8 cellular contexts compared by ENCODE assay signal in the genomic region with DNA sequence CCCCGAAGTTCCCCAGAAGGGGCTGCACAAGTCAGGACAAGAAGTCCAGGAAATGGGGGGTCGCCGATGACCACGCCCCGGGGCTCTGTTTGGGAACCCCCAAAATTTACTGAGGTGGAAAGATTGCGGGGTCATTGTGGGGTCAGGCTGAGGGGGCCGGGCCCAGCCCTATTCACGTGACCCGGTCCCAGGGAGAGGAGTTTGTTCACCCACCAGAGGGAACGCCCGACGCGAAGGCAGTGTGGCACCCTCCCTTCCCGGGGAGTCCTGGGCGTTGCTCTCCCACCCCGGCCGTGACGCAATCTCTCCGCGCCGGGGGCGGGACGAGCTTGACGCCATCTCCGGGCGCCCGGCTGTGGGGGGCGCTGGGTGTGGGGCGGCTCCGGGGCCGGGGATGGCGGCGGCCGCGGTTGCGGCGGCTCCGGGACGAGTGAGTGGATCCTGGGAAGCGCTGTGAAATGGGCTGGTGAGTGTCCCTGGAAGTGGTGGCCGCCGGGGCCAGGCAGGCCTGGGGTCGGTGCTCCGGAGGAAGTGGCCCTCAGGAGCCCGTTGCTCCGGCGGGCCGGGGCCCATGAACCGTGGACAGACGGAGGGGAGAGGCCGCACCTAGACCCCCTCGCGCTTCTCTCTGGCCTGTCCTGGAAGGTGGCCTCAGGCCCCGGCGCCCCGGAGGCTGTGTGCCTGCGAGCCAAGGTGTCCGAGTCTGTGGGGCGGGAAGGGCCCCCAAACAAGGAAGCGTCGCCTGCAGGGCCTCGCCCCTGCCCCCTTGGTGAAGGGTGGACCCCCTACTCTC. TPM values are rescaled to one million over a fixed set of nuclear protein-coding genes. Genes with fewer than 3 reads are reported as not detected.
A peak's percentile ranks its signal among the peaks of the same experiment; 100 is the strongest.
DNase-seq lines count a peak whose midpoint lies in the region; ATAC-seq, FAIRE-seq and TF ChIP-seq lines count a peak whose summit lies in the region.

A gene with protein sequence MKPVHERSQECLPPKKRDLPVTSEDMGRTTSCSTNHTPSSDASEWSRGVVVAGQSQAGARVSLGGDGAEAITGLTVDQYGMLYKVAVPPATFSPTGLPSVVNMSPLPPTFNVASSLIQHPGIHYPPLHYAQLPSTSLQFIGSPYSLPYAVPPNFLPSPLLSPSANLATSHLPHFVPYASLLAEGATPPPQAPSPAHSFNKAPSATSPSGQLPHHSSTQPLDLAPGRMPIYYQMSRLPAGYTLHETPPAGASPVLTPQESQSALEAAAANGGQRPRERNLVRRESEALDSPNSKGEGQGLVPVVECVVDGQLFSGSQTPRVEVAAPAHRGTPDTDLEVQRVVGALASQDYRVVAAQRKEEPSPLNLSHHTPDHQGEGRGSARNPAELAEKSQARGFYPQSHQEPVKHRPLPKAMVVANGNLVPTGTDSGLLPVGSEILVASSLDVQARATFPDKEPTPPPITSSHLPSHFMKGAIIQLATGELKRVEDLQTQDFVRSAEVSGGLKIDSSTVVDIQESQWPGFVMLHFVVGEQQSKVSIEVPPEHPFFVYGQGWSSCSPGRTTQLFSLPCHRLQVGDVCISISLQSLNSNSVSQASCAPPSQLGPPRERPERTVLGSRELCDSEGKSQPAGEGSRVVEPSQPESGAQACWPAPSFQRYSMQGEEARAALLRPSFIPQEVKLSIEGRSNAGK (plus strand): TSS at position 338 of the 793 bp plus-strand sequence. CDS start 3,765 bp downstream, outside the sequence.

- peaks cover 29% of the 10 kb centered on the region for H3K36me3 ChIP-seq in iPS-20b (ENCODE audit: insufficient read depth, low read depth, low read length)

- POLR2A ChIA-PET in A549 (lab: Yijun Ruan, JAX) = interaction anchor here (1.0 to 1.5 kb wide), 2 partner anchors 37 to 49 kb away, joined by 4 to 5 read pairs; partner anchors contain the start of gene AP1G1

- ATAC-seq in A549 (peak; percentile 97), GM18858 (IDR thresholded peaks at IDR 0.05; ENCODE audit: unreplicated experiment) (peak; percentile 54), HG03066 (IDR thresholded peaks at IDR 0.05; ENCODE audit: low read depth, unreplicated experiment) (peak; percentile 51)

- CTCF ChIA-PET in A549 (lab: Yijun Ruan, JAX) = interaction anchor here (1.2 kb wide), 1 partner anchor 116 kb away, joined by 3 read pairs; no protein-coding TSS in a partner anchor

- H3K27ac ChIP-seq in A549 = peak within 1 kb of the TSS; percentile 96 to 99
- H3K27ac ChIP-seq in VCaP = peak within 1 kb of the TSS; percentile 69; the same call in 1 of the 2 replicates
- H3K27ac ChIP-seq in iPS-20b (ENCODE audit: low read length) = peak within 1 kb of the TSS; percentile 99
- peak within 1 kb of the TSS; percentile 73 to 100 (median 93) for H3K27ac ChIP-seq in skin epidermis

- H3K4me1 ChIP-seq in A549 = peaks cover 7% of the 10 kb centered on the region
- H3K4me1 ChIP-seq in iPS-20b (ENCODE audit: insufficient read depth, low read length) = peaks cover 3% of the 10 kb centered on the region; the same call in 1 of the 2 replicates

- FAIRE-seq in A549 (lab: Jason Lieb, UNC) = no peak

- DNase-seq in A549 (ENCODE audit: low read depth in 1 of 2, low spot score in 1 of 2) (peak; percentile 94 to 97), NCI-H2171 treated with DMSO at 0.1 percent for 48 hours (lab: John Stamatoyannopoulos, UW) (peak; percentile 89), T47D (ENCODE audit: low read depth in 1 of 2, low spot score in 1 of 2) (peak; percentile 91 to 96)

- peak; percentile 92 for TF ChIP-seq POLR2A in A549 (IDR thresholded peaks at IDR 0.05; ENCODE audit: low read length)

- TF ChIP-seq EP300 in A549 (IDR thresholded peaks at IDR 0.05) = no peak

- H3K9me3 ChIP-seq in A549 (no peaks in the 10 kb centered on the region), iPS-20b (ENCODE audit: insufficient read depth, low read depth, low read length) (no peaks in the 10 kb centered on the region)

- under 1% methylated on average over 19 of the region's 62 CpGs for WGBS in A549 (ENCODE audit: missing lambda C conversion rate)

- peak within 1 kb of the TSS; percentile 99 for H3K4me2 ChIP-seq in A549

- peak within 1 kb of the TSS; percentile 99 for H3K4me3 ChIP-seq in A549
- H3K4me3 ChIP-seq in iPS-20b (ENCODE audit: low read length) = peak within 1 kb of the TSS; percentile 98
- peak within 1 kb of the TSS; percentile 82 to 100 (median 90) for H3K4me3 ChIP-seq in skin epidermis

- TF ChIP-seq CTCF in A549 (IDR thresholded peaks at IDR 0.05) (no peak), VCaP (conservative IDR thresholded peaks at IDR 0.05) (no peak)

- in situ Hi-C loops in T47D (cut with HindIII; ENCODE audit: low pct_unique_long_range_greater_than_20kb, low sequenced_read_pairs) = no loop called here

- H3K9ac ChIP-seq in iPS-20b (ENCODE audit: low read depth, low read length) = peak within 1 kb of the TSS; percentile 94

- peak in 1 of 2 experiments; percentile 29; a peak in 1 of 5 replicates for TF ChIP-seq RAD21 in A549 (conservative IDR thresholded peaks at IDR 0.05 in 1 of 2, IDR thresholded peaks at IDR 0.05 in 1 of 2)

- no peaks in the 10 kb centered on the region for H3K27me3 ChIP-seq in iPS-20b (ENCODE audit: insufficient read depth, low read length)

TF ChIP-seq in A549, 52 proteins besides CTCF, POLR2A, EP300 and RAD21 (continues in another document):
- TF ChIP-seq, protein P1, sequence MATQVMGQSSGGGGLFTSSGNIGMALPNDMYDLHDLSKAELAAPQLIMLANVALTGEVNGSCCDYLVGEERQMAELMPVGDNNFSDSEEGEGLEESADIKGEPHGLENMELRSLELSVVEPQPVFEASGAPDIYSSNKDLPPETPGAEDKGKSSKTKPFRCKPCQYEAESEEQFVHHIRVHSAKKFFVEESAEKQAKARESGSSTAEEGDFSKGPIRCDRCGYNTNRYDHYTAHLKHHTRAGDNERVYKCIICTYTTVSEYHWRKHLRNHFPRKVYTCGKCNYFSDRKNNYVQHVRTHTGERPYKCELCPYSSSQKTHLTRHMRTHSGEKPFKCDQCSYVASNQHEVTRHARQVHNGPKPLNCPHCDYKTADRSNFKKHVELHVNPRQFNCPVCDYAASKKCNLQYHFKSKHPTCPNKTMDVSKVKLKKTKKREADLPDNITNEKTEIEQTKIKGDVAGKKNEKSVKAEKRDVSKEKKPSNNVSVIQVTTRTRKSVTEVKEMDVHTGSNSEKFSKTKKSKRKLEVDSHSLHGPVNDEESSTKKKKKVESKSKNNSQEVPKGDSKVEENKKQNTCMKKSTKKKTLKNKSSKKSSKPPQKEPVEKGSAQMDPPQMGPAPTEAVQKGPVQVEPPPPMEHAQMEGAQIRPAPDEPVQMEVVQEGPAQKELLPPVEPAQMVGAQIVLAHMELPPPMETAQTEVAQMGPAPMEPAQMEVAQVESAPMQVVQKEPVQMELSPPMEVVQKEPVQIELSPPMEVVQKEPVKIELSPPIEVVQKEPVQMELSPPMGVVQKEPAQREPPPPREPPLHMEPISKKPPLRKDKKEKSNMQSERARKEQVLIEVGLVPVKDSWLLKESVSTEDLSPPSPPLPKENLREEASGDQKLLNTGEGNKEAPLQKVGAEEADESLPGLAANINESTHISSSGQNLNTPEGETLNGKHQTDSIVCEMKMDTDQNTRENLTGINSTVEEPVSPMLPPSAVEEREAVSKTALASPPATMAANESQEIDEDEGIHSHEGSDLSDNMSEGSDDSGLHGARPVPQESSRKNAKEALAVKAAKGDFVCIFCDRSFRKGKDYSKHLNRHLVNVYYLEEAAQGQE (IDR thresholded peaks at IDR 0.05) = 0 out of 2 replicates have a peak, but pooled peaks have one; percentile 18
- TF ChIP-seq EHMT2 (IDR thresholded peaks at IDR 0.05; ENCODE audit: low read depth) (no peak), NFE2L2 (conservative IDR thresholded peaks at IDR 0.05; ENCODE audit: low read length) (no peak), TFCP2L1 (CRISPR knock-in tag; IDR thresholded peaks at IDR 0.05) (no peak), NR3C1 (IDR thresholded peaks at IDR 0.05) (no peak), HEYL (CRISPR knock-in tag; IDR thresholded peaks at IDR 0.05) (no peak), RNF2 (IDR thresholded peaks at IDR 0.05; ENCODE audit: borderline replicate concordance, low read depth) (no peak), HDAC2 (IDR thresholded peaks at IDR 0.05) (no peak), HMGXB4 (CRISPR knock-in tag; IDR thresholded peaks at IDR 0.05; ENCODE audit: borderline replicate concordance) (no peak), PHF8 (IDR thresholded peaks at IDR 0.05; ENCODE audit: borderline replicate concordance, low read depth) (peak; percentile 97), ZC3H11A (IDR thresholded peaks at IDR 0.05) (no peak), MYC (IDR thresholded peaks at IDR 0.05; ENCODE audit: borderline replicate concordance, low read length) (0 out of 2 replicates have a peak, but pooled peaks have one; percentile 55), FOSB (CRISPR knock-in tag; IDR thresholded peaks at IDR 0.05) (no peak), ZFP36 (IDR thresholded peaks at IDR 0.05; ENCODE audit: borderline replicate concordance, partially characterized antibody) (no peak)

RNA-seq across cellular contexts. Expression of the gene that starts here (rescaled TPM):
- polyA plus RNA-seq in A549 (2011; rRNA removed) = 16.9 and 18.2 TPM in 2 replicates
- 7.9 and 10.5 TPM in 2 replicates for polyA plus RNA-seq in A549 (2012; cell fraction: cytosol; rRNA removed)
- 11.3 and 13.5 TPM in 2 replicates for polyA plus RNA-seq in A549 (2012; cell fraction: nucleus; rRNA removed)
- 16.2 to 17.7 TPM (median 17.4 TPM) in 3 replicates for polyA plus RNA-seq in A549 (2017; fragmentation: RNase III; extraction: RNeasy Plus Mini Kit Qiagen cat#74134 plus additional on column Dnase treatment)
- polyA minus RNA-seq in A549 (2011; rRNA and poly(A)+ RNA removed) = 20.2 and 20.8 TPM in 2 replicates

Comparison
In these comparisons a context has a peak if more than half of its experiments do, and no peak if none do; other contexts are left out.
1. Peak in every context shown above with its lines: DNase-seq, ATAC-seq, H3K4me3 ChIP-seq and H3K27ac ChIP-seq.